Comparison of ENCODE assay signal across 20 cellular contexts in the genomic region with DNA sequence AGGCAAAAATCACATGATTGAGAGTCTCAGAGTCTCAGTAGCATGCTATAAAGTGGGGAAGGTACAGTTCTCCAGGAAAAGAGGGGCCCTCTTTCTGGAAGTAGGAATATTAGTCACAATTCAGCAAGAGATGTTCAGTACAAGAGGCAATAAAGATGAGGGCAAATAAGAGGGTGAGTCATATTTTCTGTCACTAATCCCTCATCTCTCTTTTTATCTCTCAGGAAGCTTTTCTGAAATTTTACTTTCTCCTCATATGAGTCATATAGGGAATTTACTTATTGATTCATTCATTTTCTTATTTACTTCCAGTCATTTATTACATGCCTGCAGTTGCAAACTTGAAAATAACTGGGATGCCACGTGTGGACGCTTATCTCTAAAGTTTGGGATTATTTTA. TPM values are rescaled to one million over a fixed set of nuclear protein-coding genes. Genes with fewer than 3 reads are reported as not detected.
DNase-seq lines count a peak whose midpoint lies in the region; ATAC-seq, FAIRE-seq and TF ChIP-seq lines count a peak whose summit lies in the region.
"Had no signal": no experiment of that assay in that cellular context is flagged by ENCODE, and none has a peak within 500 bp of the region (broad histone marks: within the 10 kb centered on the region; RNA-seq: fewer than 3 reads in every experiment).

No MANE protein-coding gene starts in this region.

- no peaks in the 10 kb centered on the region for H4K20me1 ChIP-seq in K562 (replicated peaks; ENCODE audit: control insufficient read depth, insufficient read depth, low read length)

- FAIRE-seq in K562 (lab: Jason Lieb, UNC) (no peak), H54 (lab: Jason Lieb, UNC) (no peak)
- FAIRE-seq: GM18507 had no signal

- H3K9me3 ChIP-seq in K562 (replicated peaks; ENCODE audit: control insufficient read depth, insufficient read depth, low read depth, low read length) = no peaks in the 10 kb centered on the region
- H3K9me3 ChIP-seq in mesenchymal stem cell (ENCODE audit: control insufficient read depth, low read length) = no peaks in the 10 kb centered on the region

- no peak for TF ChIP-seq EP300 in K562 (IDR thresholded peaks at IDR 0.05; ENCODE audit: low read length)

- no peak overlapping the region for H3K4me3 Mint-ChIP-seq in activated T-helper 2 cell treated with anti-CD3 and anti-CD28 coated beads, Interferon-gamma antibody, Interleukin-2, Interleukin-4, amounts not matched to agents 10 μg/mL and 5 μg/mL and 100 μg/mL, durations not matched to agents 14 hours and 24 hours and 36 hours (ENCODE audit: low read depth)
- H3K4me3 Mint-ChIP-seq: activated CD4-positive, alpha-beta memory T cell treated with anti-CD3 and anti-CD28 coated beads, Interleukin-2, amount 10 ng/mL, durations not matched to agents 7 days and 5 days; dendritic cell treated with granulocyte-macrophage colony-stimulating factor and Interleukin-4, amounts not matched to agents 40 ng/mL and 50 ng/mL, for 4 days had no signal

- no peak overlapping the region for H4K91ac ChIP-seq in mesenchymal stem cell (ENCODE audit: low read length)

- H3K27ac Mint-ChIP-seq in activated T-helper 2 cell treated with anti-CD3 and anti-CD28 coated beads, Interferon-gamma antibody, Interleukin-2, Interleukin-4, amounts not matched to agents 10 μg/mL and 5 μg/mL and 100 μg/mL, durations not matched to agents 14 hours and 24 hours and 36 hours = no peak overlapping the region
- H3K27ac Mint-ChIP-seq: activated CD4-positive, alpha-beta memory T cell treated with anti-CD3 and anti-CD28 coated beads, Interleukin-2, amount 10 ng/mL, durations not matched to agents 7 days and 5 days; dendritic cell treated with granulocyte-macrophage colony-stimulating factor and Interleukin-4, amounts not matched to agents 40 ng/mL and 50 ng/mL, for 4 days; progenitor cell of endocrine pancreas had no signal

- intact Hi-C loops in K562 (cut with micrococcal nuclease) = no loop called here
- intact Hi-C loops in activated T-helper 2 cell treated with anti-CD3 and anti-CD28 coated beads, Interferon-gamma antibody, Interleukin-2, Interleukin-4, amounts not matched to agents 10 μg/mL and 5 μg/mL and 100 μg/mL, durations not matched to agents 14 hours and 24 hours and 36 hours (cut with micrococcal nuclease) = no loop called here

- H3K36me3 Mint-ChIP-seq in activated T-helper 2 cell treated with anti-CD3 and anti-CD28 coated beads, Interferon-gamma antibody, Interleukin-2, Interleukin-4, amounts not matched to agents 10 μg/mL and 5 μg/mL and 100 μg/mL, durations not matched to agents 14 hours and 24 hours and 36 hours (ENCODE audit: low read depth) = no peaks in the 10 kb centered on the region

- H3K9ac ChIP-seq in K562 (ENCODE audit: insufficient read depth in 1 of 2, low read depth in 2 of 2, low read length in 2 of 2) = no peak overlapping the region
- peak overlapping the region; percentile 20 for H3K9ac ChIP-seq in mesenchymal stem cell (ENCODE audit: low read length)

- no peak for TF ChIP-seq POLR2A in K562 (conservative IDR thresholded peaks at IDR 0.05)
- TF ChIP-seq POLR2A in H54 (IDR thresholded peaks at IDR 0.05; ENCODE audit: low read depth, low read length) = no peak

- H3K36me3 ChIP-seq in K562 (ENCODE audit: control insufficient read depth, insufficient read depth, low read length) (no peaks in the 10 kb centered on the region), mesenchymal stem cell (ENCODE audit: control insufficient read depth in 1 of 2, insufficient read depth in 2 of 2, low read depth in 1 of 2, low read length in 2 of 2) (no peaks in the 10 kb centered on the region)

- 0% methylated on average over 2 of the region's 2 CpGs for WGBS in K562 (ENCODE audit: insufficient coverage, low coverage, missing lambda C conversion rate)
- 40% methylated on average over 2 of the region's 2 CpGs for WGBS in mesenchymal stem cell

- H4K8ac ChIP-seq in mesenchymal stem cell (ENCODE audit: low read length) = no peak overlapping the region

- no peak overlapping the region for H2AK5ac ChIP-seq in mesenchymal stem cell (ENCODE audit: low read length, severe bottlenecking)

- H2AFZ ChIP-seq in K562 (ENCODE audit: low read depth, low read length) (no peak overlapping the region), mesenchymal stem cell (ENCODE audit: low read depth, low read length) (no peak overlapping the region)

- H3K9me1 ChIP-seq in K562 (ENCODE audit: control insufficient read depth, insufficient read depth, low read length) = no peaks in the 10 kb centered on the region

- H3K4me3 ChIP-seq in AG09309 (ENCODE audit: control insufficient read depth, low read depth, low read length) (no peak overlapping the region), K562 (no peak overlapping the region), mesenchymal stem cell (ENCODE audit: insufficient read depth in 1 of 2, low read depth in 1 of 2, low read length in 2 of 2) (no peak overlapping the region)

- peaks cover 2% of the 10 kb centered on the region for H3K27me3 Mint-ChIP-seq in activated T-helper 2 cell treated with anti-CD3 and anti-CD28 coated beads, Interferon-gamma antibody, Interleukin-2, Interleukin-4, amounts not matched to agents 10 μg/mL and 5 μg/mL and 100 μg/mL, durations not matched to agents 14 hours and 24 hours and 36 hours (ENCODE audit: low read depth)
- H3K27me3 Mint-ChIP-seq: dendritic cell treated with granulocyte-macrophage colony-stimulating factor and Interleukin-4, amounts not matched to agents 40 ng/mL and 50 ng/mL, for 4 days; progenitor cell of endocrine pancreas had no signal

- no peak overlapping the region for H2BK120ac ChIP-seq in mesenchymal stem cell (ENCODE audit: low read depth, low read length)

- no TSS peak for BruUV-seq in K562 (replicated peaks; lab: Mats Ljungman, UMichigan)

- H3K79me2 ChIP-seq in K562 (ENCODE audit: control insufficient read depth, insufficient read depth, low read length) = no peaks in the 10 kb centered on the region

- H3K14ac ChIP-seq in mesenchymal stem cell (ENCODE audit: low read length in 2 of 2) = no peak overlapping the region

- H3K27ac ChIP-seq in K562 (ENCODE audit: extremely low read depth, low read depth, low read length) (no peak overlapping the region), mesenchymal stem cell (ENCODE audit: low read length, poor library complexity, severe bottlenecking) (no peak overlapping the region)

- in situ Hi-C loops in K562 (cut with MboI) = no loop called here

- H2BK15ac ChIP-seq in mesenchymal stem cell (ENCODE audit: low read depth, poor library complexity, severe bottlenecking) = no peak overlapping the region

- H3K23ac ChIP-seq in mesenchymal stem cell (ENCODE audit: low read length in 2 of 2) = no peak overlapping the region

- DNase-seq in AG09309 (ENCODE audit: low read depth) (peak; percentile 2), HT-29 (ENCODE audit: low spot score) (peak; percentile 44), K562 (ENCODE audit: extremely low read depth in 1 of 4, low spot score in 3 of 4) (no peak), mesenchymal stem cell (peak; percentile 84), midbrain (lab: John Stamatoyannopoulos, UW) (no peak), H54 (ENCODE audit: insufficient read length, low spot score) (no peak), NCI-H2227 treated with DMSO at 0.1 percent for 48 hours (lab: John Stamatoyannopoulos, UW) (no peak)
- no peak for DNase-seq in activated T-helper 2 cell treated with anti-CD3 and anti-CD28 coated beads, Interferon-gamma antibody, Interleukin-2, Interleukin-4, amounts not matched to agents 10 μg/mL and 5 μg/mL and 100 μg/mL, durations not matched to agents 14 hours and 24 hours and 36 hours (ENCODE audit: low spot score)
- DNase-seq: activated CD4-positive, alpha-beta memory T cell treated with anti-CD3 and anti-CD28 coated beads, Interleukin-2, amount 10 ng/mL, durations not matched to agents 7 days and 5 days; anterior cingulate cortex; COR-L47; hippocampal formation; left colon; NCI-H1694 treated with DMSO at 0.1 percent for 48 hours; NCI-H526 treated with DMSO at 0.1 percent for 48 hours; OCI-M1 had no signal

- no peak overlapping the region for H3K4ac ChIP-seq in mesenchymal stem cell (ENCODE audit: low read depth in 1 of 2, low read length in 2 of 2)

- no peak overlapping the region for H2BK12ac ChIP-seq in mesenchymal stem cell (ENCODE audit: low read length in 2 of 2)

- H3K4me1 ChIP-seq in K562 (replicated peaks in 1 of 2; ENCODE audit: control insufficient read depth in 2 of 2, insufficient read depth in 2 of 2, low read length in 2 of 2) (no peaks in the 10 kb centered on the region), mesenchymal stem cell (ENCODE audit: control insufficient read depth, insufficient read depth, low read depth, low read length) (no peaks in the 10 kb centered on the region)

- H2BK5ac ChIP-seq in mesenchymal stem cell (ENCODE audit: low read depth, low read length, poor library complexity, severe bottlenecking) = no peak overlapping the region

- no peaks in the 10 kb centered on the region for H3K9me3 Mint-ChIP-seq in activated T-helper 2 cell treated with anti-CD3 and anti-CD28 coated beads, Interferon-gamma antibody, Interleukin-2, Interleukin-4, amounts not matched to agents 10 μg/mL and 5 μg/mL and 100 μg/mL, durations not matched to agents 14 hours and 24 hours and 36 hours
- H3K9me3 Mint-ChIP-seq: activated CD4-positive, alpha-beta memory T cell treated with anti-CD3 and anti-CD28 coated beads, Interleukin-2, amount 10 ng/mL, durations not matched to agents 7 days and 5 days; dendritic cell treated with granulocyte-macrophage colony-stimulating factor and Interleukin-4, amounts not matched to agents 40 ng/mL and 50 ng/mL, for 4 days had no signal

- TF ChIP-seq CTCF in AG09309 (IDR thresholded peaks at IDR 0.05; ENCODE audit: control insufficient read depth, insufficient read depth, low read depth, low read length, missing control alignments) (no peak), K562 (IDR thresholded peaks at IDR 0.05 in 2 of 3, conservative IDR thresholded peaks at IDR 0.05 in 1 of 3; ENCODE audit: insufficient read depth in 2 of 3, low read depth in 1 of 3, low read length in 3 of 3) (no peak)

- CTCF ChIA-PET in K562 (lab: Yijun Ruan, JAX; ENCODE audit: low intra/inter-chr PET ratio) = no interaction called here

- peaks cover 4% of the 10 kb centered on the region for H3K4me1 Mint-ChIP-seq in activated T-helper 2 cell treated with anti-CD3 and anti-CD28 coated beads, Interferon-gamma antibody, Interleukin-2, Interleukin-4, amounts not matched to agents 10 μg/mL and 5 μg/mL and 100 μg/mL, durations not matched to agents 14 hours and 24 hours and 36 hours (ENCODE audit: low read depth)
- H3K4me1 Mint-ChIP-seq: activated CD4-positive, alpha-beta memory T cell treated with anti-CD3 and anti-CD28 coated beads, Interleukin-2, amount 10 ng/mL, durations not matched to agents 7 days and 5 days had no signal

- H3K79me1 ChIP-seq in mesenchymal stem cell (replicated peaks; ENCODE audit: low read length, poor library complexity, severe bottlenecking) = no peaks in the 10 kb centered on the region

- H3K4me2 ChIP-seq in K562 (ENCODE audit: insufficient read depth, low read length) (no peak overlapping the region), mesenchymal stem cell (ENCODE audit: low read length, poor library complexity, severe bottlenecking) (no peak overlapping the region)

- no peak for TF ChIP-seq RAD21 in K562 (CRISPR knock-in tag; conservative IDR thresholded peaks at IDR 0.05 in 1 of 2, IDR thresholded peaks at IDR 0.05 in 1 of 2)

- H3K27me3 ChIP-seq in K562 (ENCODE audit: control insufficient read depth in 2 of 2, insufficient read depth in 2 of 2, low read length in 2 of 2) (no peaks in the 10 kb centered on the region), mesenchymal stem cell (ENCODE audit: control insufficient read depth in 1 of 2, insufficient read depth in 1 of 2, low read length in 2 of 2) (no peaks in the 10 kb centered on the region)

- POLR2A ChIA-PET in K562 (lab: Yijun Ruan, JAX) = no interaction called here

- no peak for ATAC-seq in K562

- H3K18ac ChIP-seq in mesenchymal stem cell (ENCODE audit: low read depth in 1 of 2, low read length in 2 of 2) = peak overlapping the region in 1 of 2 experiments; percentile 48

RNA-seq across cellular contexts. Expression of gene NXPE1, which starts 3.4 kb away (rescaled TPM):
- not detected in 2 replicates for total RNA-seq in HT-29 (2014; rRNA removed; shearing (Covaris generic))
- total RNA-seq in K562 (2011; cell fraction: chromatin; rRNA removed; ENCODE audit: low replicate concordance) = not detected in 2 replicates
- total RNA-seq in K562 (2011; cell fraction: nucleolus; rRNA removed) = not detected in 2 replicates
- total RNA-seq in K562 (2011; cell fraction: nucleoplasm; rRNA removed) = not detected in 2 replicates
- total RNA-seq in K562 (2014; rRNA removed) = not detected in 2 replicates
- not detected in 2 replicates for total RNA-seq in K562 (2014; rRNA removed; fragmentation: Illumina TruSeq; extraction: Trizol)
- total RNA-seq in K562 (2015; rRNA removed; fragmentation: Illumina TruSeq; extraction: Trizol) = not detected in 2 replicates
- 0.45 TPM in 1 of 2 replicates, not detected in the other for total RNA-seq in K562 (2021)
- polyA plus RNA-seq in K562 (2011; rRNA removed) = not detected in 2 replicates
- not detected in 2 replicates for polyA plus RNA-seq in K562 (2011; cell fraction: cytosol; rRNA removed)
- polyA plus RNA-seq in K562 (2011; cell fraction: nucleus; rRNA removed) = not detected in 2 replicates
- polyA plus RNA-seq in K562 (2012) = not detected in 2 replicates
- not detected in 2 replicates for polyA plus RNA-seq in K562 (2014; fragmentation: Illumina TruSeq; extraction: Trizol)
- not detected for polyA plus RNA-seq in K562 (2014; fragmentation: Nextera tagmentation; extraction: Ambion mirVana)
- polyA plus RNA-seq in K562 (2014; rRNA removed) = not detected in 2 replicates
- not detected in 2 replicates for polyA minus RNA-seq in K562 (2011; rRNA and poly(A)+ RNA removed)
- not detected in 2 replicates for polyA minus RNA-seq in K562 (2011; cell fraction: cytosol; rRNA and poly(A)+ RNA removed)
- polyA minus RNA-seq in K562 (2011; cell fraction: nucleus; rRNA and poly(A)+ RNA removed) = not detected in 2 replicates
- polyA plus RNA-seq in mesenchymal stem cell (2013, experiment 1 of 2) = not detected
- polyA plus RNA-seq in mesenchymal stem cell (2013, experiment 2 of 2) = not detected
- not detected in 2 replicates for total RNA-seq in activated T-helper 2 cell treated with anti-CD3 and anti-CD28 coated beads, Interferon-gamma antibody, Interleukin-2, Interleukin-4, amounts not matched to agents 10 μg/mL and 5 μg/mL and 100 μg/mL, durations not matched to agents 14 hours and 24 hours and 36 hours
- total RNA-seq: activated CD4-positive, alpha-beta memory T cell treated with anti-CD3 and anti-CD28 coated beads, Interleukin-2, amount 10 ng/mL, durations not matched to agents 7 days and 5 days; progenitor cell of endocrine pancreas had no signal
- polyA plus RNA-seq: esophagus had no signal

RNA-seq across cellular contexts. Expression of gene NXPE4, which starts 32.5 kb away (rescaled TPM):
- total RNA-seq in HT-29 (2014; rRNA removed; shearing (Covaris generic)) = not detected in 2 replicates
- total RNA-seq in K562 (2011; cell fraction: chromatin; rRNA removed; ENCODE audit: low replicate concordance) = not detected in 2 replicates
- total RNA-seq in K562 (2011; cell fraction: nucleolus; rRNA removed) = not detected in 2 replicates
- not detected in 2 replicates for total RNA-seq in K562 (2011; cell fraction: nucleoplasm; rRNA removed)
- total RNA-seq in K562 (2014; rRNA removed) (not detected in 2 replicates), K562 (2014; rRNA removed; fragmentation: Illumina TruSeq; extraction: Trizol) (not detected in 2 replicates), K562 (2015; rRNA removed; fragmentation: Illumina TruSeq; extraction: Trizol) (not detected in 2 replicates), K562 (2021) (not detected in 2 replicates)
- polyA plus RNA-seq in K562 (2011; rRNA removed) (not detected in 2 replicates), K562 (2014; fragmentation: Illumina TruSeq; extraction: Trizol) (not detected in 2 replicates), K562 (2014; fragmentation: Nextera tagmentation; extraction: Ambion mirVana) (not detected), K562 (2014; rRNA removed) (not detected in 2 replicates)
- polyA plus RNA-seq in K562 (2011; cell fraction: cytosol; rRNA removed) = not detected in 2 replicates
- polyA plus RNA-seq in K562 (2011; cell fraction: nucleus; rRNA removed) = not detected in 2 replicates
- polyA plus RNA-seq in K562 (2012) = not detected in 2 replicates
- not detected in 2 replicates for polyA minus RNA-seq in K562 (2011; rRNA and poly(A)+ RNA removed)
- polyA minus RNA-seq in K562 (2011; cell fraction: cytosol; rRNA and poly(A)+ RNA removed) = not detected in 2 replicates
- not detected in 2 replicates for polyA minus RNA-seq in K562 (2011; cell fraction: nucleus; rRNA and poly(A)+ RNA removed)
- polyA plus RNA-seq in mesenchymal stem cell (2013, experiment 1 of 2) = not detected
- polyA plus RNA-seq in mesenchymal stem cell (2013, experiment 2 of 2) = not detected
- not detected in 2 replicates for total RNA-seq in activated T-helper 2 cell treated with anti-CD3 and anti-CD28 coated beads, Interferon-gamma antibody, Interleukin-2, Interleukin-4, amounts not matched to agents 10 μg/mL and 5 μg/mL and 100 μg/mL, durations not matched to agents 14 hours and 24 hours and 36 hours
- total RNA-seq: activated CD4-positive, alpha-beta memory T cell treated with anti-CD3 and anti-CD28 coated beads, Interleukin-2, amount 10 ng/mL, durations not matched to agents 7 days and 5 days; progenitor cell of endocrine pancreas had no signal

Comparison
In these comparisons a context has a peak if more than half of its experiments do, and no peak if none do; other contexts are left out.
1. DNase-seq: peak in AG09309 (single experiment), HT-29 (single experiment) and mesenchymal stem cell (single experiment); none in K562 (0 of 4), midbrain (single experiment), activated T-helper 2 cell treated with anti-CD3 and anti-CD28 coated beads, Interferon-gamma antibody, Interleukin-2, Interleukin-4, amounts not matched to agents 10 μg/mL and 5 μg/mL and 100 μg/mL, durations not matched to agents 14 hours and 24 hours and 36 hours (single experiment), H54 (single experiment) and NCI-H2227 treated with DMSO at 0.1 percent for 48 hours (single experiment).